In the genomic region with DNA sequence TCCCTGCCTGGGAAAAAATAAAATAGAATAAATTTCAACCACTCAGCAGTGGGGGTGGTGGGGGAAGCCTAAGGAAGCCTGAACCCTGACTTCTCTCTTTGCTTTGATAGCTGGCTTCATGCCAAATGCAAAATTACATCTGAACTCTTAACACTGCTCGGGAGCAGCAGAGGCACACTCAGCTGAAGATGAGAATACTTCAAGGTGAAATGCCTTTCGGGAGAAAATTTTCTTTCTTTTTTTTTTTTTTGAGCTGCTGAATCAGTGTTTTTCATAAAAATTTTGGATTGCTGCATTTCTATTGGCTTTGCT, we compare ENCODE assay signal across 14 cellular contexts.
DNase-seq lines count a peak whose midpoint lies in the region; ATAC-seq and TF ChIP-seq lines count a peak whose summit lies in the region.
"Had no signal": no experiment of that assay in that cellular context is flagged by ENCODE, and none has a peak within 500 bp of the region (broad histone marks: within the 10 kb centered on the region; RNA-seq: fewer than 3 reads in every experiment).

No MANE protein-coding gene starts in this region.

- peak overlapping the region; percentile 74 for H3K27ac Mint-ChIP-seq in mesothelial cell of epicardium
- H3K27ac Mint-ChIP-seq: B cell; CD4-positive, alpha-beta T cell; T-helper 1 cell treated with Interleukin-12 subunit alpha and Interleukin-12 subunit beta and Interleukin-4 antibody, amounts not matched to agents 30 μg/mL and 1 μg/mL, for 36 hours had no signal

- no peak for TF ChIP-seq CTCF in mesothelial cell of epicardium (IDR thresholded peaks at IDR 0.05; ENCODE audit: unreplicated experiment)

- no peak for ATAC-seq in HG02571 (IDR thresholded peaks at IDR 0.05; ENCODE audit: unreplicated experiment)
- ATAC-seq: PC-3 had no signal

- peaks cover 62% of the 10 kb centered on the region for H3K4me1 Mint-ChIP-seq in mesothelial cell of epicardium
- H3K4me1 Mint-ChIP-seq: B cell had no signal

- no peaks in the 10 kb centered on the region for H3K36me3 Mint-ChIP-seq in mesothelial cell of epicardium

- H3K27me3 Mint-ChIP-seq in mesothelial cell of epicardium (ENCODE audit: low read depth) = no peaks in the 10 kb centered on the region
- H3K27me3 Mint-ChIP-seq: B cell; CD4-positive, alpha-beta T cell had no signal

- no peak overlapping the region for H3K4me3 Mint-ChIP-seq in mesothelial cell of epicardium
- H3K4me3 Mint-ChIP-seq: B cell; CD4-positive, alpha-beta T cell; T-helper 1 cell treated with Interleukin-12 subunit alpha and Interleukin-12 subunit beta and Interleukin-4 antibody, amounts not matched to agents 30 μg/mL and 1 μg/mL, for 36 hours had no signal

- H3K9me3 Mint-ChIP-seq in mesothelial cell of epicardium = no peaks in the 10 kb centered on the region
- H3K9me3 Mint-ChIP-seq: T-helper 1 cell treated with Interleukin-12 subunit alpha and Interleukin-12 subunit beta and Interleukin-4 antibody, amounts not matched to agents 30 μg/mL and 1 μg/mL, for 36 hours had no signal

- DNase-seq in DMS79 (lab: John Stamatoyannopoulos, UW) (peak; percentile 25), DMS79 treated with DMSO at 0.1 percent for 48 hours (lab: John Stamatoyannopoulos, UW) (peak; percentile 38), SK-N-DZ (ENCODE audit: low spot score) (peak; percentile 41), mesothelial cell of epicardium (ENCODE audit: low spot score in 2 of 2, unreplicated experiment in 2 of 2) (no peak), occipital lobe (lab: John Stamatoyannopoulos, UW) (no peak), 8988T (no peak)
- DNase-seq: CD4-positive, alpha-beta T cell; Karpas-422; MM.1S; NCI-H1436; PC-3 had no signal

Comparison
In these comparisons a context has a peak if more than half of its experiments do, and no peak if none do; other contexts are left out.
1. DNase-seq: peak in DMS79 (single experiment), DMS79 treated with DMSO at 0.1 percent for 48 hours (single experiment) and SK-N-DZ (single experiment); none in mesothelial cell of epicardium (0 of 2), occipital lobe (single experiment) and 8988T (single experiment).